In the genomic region with DNA sequence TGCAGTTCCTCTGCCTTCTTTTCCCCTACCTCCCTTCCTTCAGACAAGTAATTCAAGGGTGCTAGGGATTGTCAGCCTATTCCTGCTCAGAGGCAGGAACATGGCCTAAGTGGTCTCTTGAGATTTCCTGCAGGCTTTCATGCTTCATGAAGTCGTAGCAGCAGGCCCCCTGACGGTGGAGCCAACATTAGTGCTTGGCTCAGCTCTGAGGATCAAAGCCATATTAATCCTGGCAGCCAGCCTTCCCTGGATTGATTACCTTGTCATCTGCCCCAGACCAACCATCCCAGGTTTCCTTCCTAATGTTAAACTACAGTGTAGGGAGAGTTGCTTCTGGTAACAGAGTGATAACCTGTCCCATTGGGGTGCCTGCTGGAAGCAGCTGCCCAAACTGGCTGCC, we compare ENCODE assay signal across 24 cellular contexts.
A peak's percentile ranks its signal among the peaks of the same experiment; 100 is the strongest.
DNase-seq lines count a peak whose midpoint lies in the region; ATAC-seq and TF ChIP-seq lines count a peak whose summit lies in the region.
"Had no signal": no experiment of that assay in that cellular context is flagged by ENCODE, and none has a peak within 500 bp of the region (broad histone marks: within the 10 kb centered on the region; RNA-seq: fewer than 3 reads in every experiment).

No MANE protein-coding gene starts in this region.

- H2AFZ ChIP-seq in OCI-LY3 (ENCODE audit: low read depth, low read length) (no peak overlapping the region), neural progenitor cell (replicated peaks) (no peak overlapping the region)

- H3K4me1 Mint-ChIP-seq in neural progenitor cell: peaks cover 13% of the 10 kb centered on the region
- H3K4me1 Mint-ChIP-seq: activated naive CD8-positive, alpha-beta T cell treated with anti-CD3 and anti-CD28 coated beads, Interleukin-2, amount 10 ng/mL, durations not matched to agents 7 days and 5 days; central memory CD8-positive, alpha-beta T cell had no signal

- DNase-seq in NCI-H1694 (lab: John Stamatoyannopoulos, UW) (peak; percentile 2), NCI-H1694 treated with DMSO at 0.1 percent for 48 hours (lab: John Stamatoyannopoulos, UW) (no peak), NCI-H1092 (lab: John Stamatoyannopoulos, UW) (peak; percentile 48), neural progenitor cell (ENCODE audit: low spot score) (peak; percentile 9), NCI-H2107 treated with DMSO at 0.1 percent for 48 hours (lab: John Stamatoyannopoulos, UW; ENCODE audit: unreplicated experiment) (no peak), left ventricle myocardium superior (no peak), HuH-7 (ENCODE audit: low spot score) (no peak)
- DNase-seq: activated CD4-positive, alpha-beta T cell treated with anti-CD3 and anti-CD28 coated beads for 1 hour; activated effector memory CD4-positive, alpha-beta T cell treated with anti-CD3 and anti-CD28 coated beads, Interleukin-2, amount 50 U/mL, for 16 hours; activated naive CD8-positive, alpha-beta T cell treated with anti-CD3 and anti-CD28 coated beads, Interleukin-2, amount 10 ng/mL, durations not matched to agents 7 days and 5 days; H9; IMR-90; sigmoid colon; stimulated activated CD4-positive, alpha-beta T cell treated with anti-CD3 and anti-CD28 coated beads, Interleukin-15, amount 100 ng/mL, for 24 hours; stomach; T-helper 1 cell; trophoblast cell had no signal

- H3K27me3 ChIP-seq in OCI-LY3 (ENCODE audit: low read depth, low read length) (no peaks in the 10 kb centered on the region), neural progenitor cell (no peaks in the 10 kb centered on the region)
- H3K27me3 ChIP-seq: gastroesophageal sphincter, sigmoid colon, SJSA1, stomach had no signal

- H4K20me1 ChIP-seq in OCI-LY3 (ENCODE audit: insufficient read depth, low read length) (no peaks in the 10 kb centered on the region), neural progenitor cell (ENCODE audit: low read depth) (no peaks in the 10 kb centered on the region)

- H3K9me3 ChIP-seq in OCI-LY3 (ENCODE audit: insufficient read depth, low read length) (no peaks in the 10 kb centered on the region), neural progenitor cell (ENCODE audit: low read depth) (no peaks in the 10 kb centered on the region)
- H3K9me3 ChIP-seq: A549, gastroesophageal sphincter, sigmoid colon, SJSA1, stomach had no signal

- H3K36me3 ChIP-seq in OCI-LY3 (replicated peaks; ENCODE audit: low read depth, low read length) (no peaks in the 10 kb centered on the region), neural progenitor cell (no peaks in the 10 kb centered on the region)
- H3K36me3 ChIP-seq: gastroesophageal sphincter, sigmoid colon, SJSA1, stomach had no signal

- H3K9me3 Mint-ChIP-seq in neural progenitor cell: peaks cover 1% of the 10 kb centered on the region
- H3K9me3 Mint-ChIP-seq: activated naive CD8-positive, alpha-beta T cell treated with anti-CD3 and anti-CD28 coated beads, Interleukin-2, amount 10 ng/mL, durations not matched to agents 7 days and 5 days; central memory CD8-positive, alpha-beta T cell had no signal

- intact Hi-C loops in left ventricle myocardium superior (cut with micrococcal nuclease): no loop called here

- H3K27ac ChIP-seq in OCI-LY3 (ENCODE audit: low read length) (peak overlapping the region; percentile 77; the same call in 1 of the 2 replicates), neural progenitor cell (no peak overlapping the region)
- H3K27ac ChIP-seq: A549, gastroesophageal sphincter, HL-60, sigmoid colon, SJSA1, stomach had no signal

- peaks cover 2% of the 10 kb centered on the region for H3K36me3 Mint-ChIP-seq in neural progenitor cell
- H3K36me3 Mint-ChIP-seq: activated naive CD8-positive, alpha-beta T cell treated with anti-CD3 and anti-CD28 coated beads, Interleukin-2, amount 10 ng/mL, durations not matched to agents 7 days and 5 days had no signal

- peaks cover 4% of the 10 kb centered on the region for H3F3A ChIP-seq in neural progenitor cell (ENCODE audit: low read depth)

- peaks cover 3% of the 10 kb centered on the region for H3K27me3 Mint-ChIP-seq in neural progenitor cell (ENCODE audit: insufficient read depth, low read depth)
- H3K27me3 Mint-ChIP-seq: activated naive CD8-positive, alpha-beta T cell treated with anti-CD3 and anti-CD28 coated beads, Interleukin-2, amount 10 ng/mL, durations not matched to agents 7 days and 5 days; B cell; central memory CD8-positive, alpha-beta T cell had no signal

- H3K9ac ChIP-seq in OCI-LY3 (ENCODE audit: low read length): no peak overlapping the region; the same call in 1 of the 2 replicates
- H3K9ac ChIP-seq in neural progenitor cell: no peak overlapping the region

- no peak overlapping the region for H3K4me3 Mint-ChIP-seq in neural progenitor cell
- H3K4me3 Mint-ChIP-seq: activated naive CD8-positive, alpha-beta T cell treated with anti-CD3 and anti-CD28 coated beads, Interleukin-2, amount 10 ng/mL, durations not matched to agents 7 days and 5 days; B cell; central memory CD8-positive, alpha-beta T cell; H9 had no signal

- H3K4me2 ChIP-seq in OCI-LY3 (ENCODE audit: low read length) (peak overlapping the region; percentile 75; the same call in 1 of the 2 replicates), neural progenitor cell (no peak overlapping the region)
- H3K4me2 ChIP-seq: A549 had no signal

- no peaks in the 10 kb centered on the region for H3K79me2 ChIP-seq in OCI-LY3 (ENCODE audit: low read length)
- H3K79me2 ChIP-seq in neural progenitor cell (ENCODE audit: low read depth): no peaks in the 10 kb centered on the region

- ATAC-seq in left ventricle myocardium superior: no peak
- ATAC-seq: A549, gastroesophageal sphincter had no signal

- H3K4me3 ChIP-seq in OCI-LY3 (ENCODE audit: low read length) (no peak overlapping the region), neural progenitor cell (no peak overlapping the region)
- H3K4me3 ChIP-seq: A549, gastroesophageal sphincter, sigmoid colon, SJSA1, stomach had no signal

- H3K4me1 ChIP-seq in OCI-LY3 (ENCODE audit: low read length) (peaks cover 38% of the 10 kb centered on the region), neural progenitor cell (no peaks in the 10 kb centered on the region)
- H3K4me1 ChIP-seq: A549, gastroesophageal sphincter, sigmoid colon, SJSA1, stomach had no signal

- peak overlapping the region; percentile 44 for H3K27ac Mint-ChIP-seq in neural progenitor cell
- H3K27ac Mint-ChIP-seq: activated naive CD8-positive, alpha-beta T cell treated with anti-CD3 and anti-CD28 coated beads, Interleukin-2, amount 10 ng/mL, durations not matched to agents 7 days and 5 days; B cell; H9 had no signal

- TF ChIP-seq CTCF in OCI-LY3 (IDR thresholded peaks at IDR 0.05; ENCODE audit: low read depth, low read length) (no peak), neural progenitor cell (IDR thresholded peaks at IDR 0.05) (no peak)

Comparison
In these comparisons a context has a peak if more than half of its experiments do, and no peak if none do; other contexts are left out.
1. DNase-seq: peak in NCI-H1694 (single experiment), NCI-H1092 (single experiment) and neural progenitor cell (single experiment); none in NCI-H1694 treated with DMSO at 0.1 percent for 48 hours (single experiment), NCI-H2107 treated with DMSO at 0.1 percent for 48 hours (single experiment), left ventricle myocardium superior (single experiment) and HuH-7 (single experiment).